ENCODE assay signal across 2 cellular contexts in genomic region chr5:160315968-160316367, GRCh38.
TF ChIP-seq lines count a peak whose summit lies in the region.

No MANE protein-coding gene starts in this region.

TF ChIP-seq in A549, 52 proteins besides CTCF, POLR2A, EP300 and RAD21 (continued from another document):
- TF ChIP-seq USF2 (IDR thresholded peaks at IDR 0.05) (no peak; the same call in 1 of the 2 replicates), MYC (IDR thresholded peaks at IDR 0.05; ENCODE audit: borderline replicate concordance, low read length) (no peak), CHD2 (IDR thresholded peaks at IDR 0.05; ENCODE audit: low read length, partially characterized antibody) (peak; percentile 49), SMC3 (IDR thresholded peaks at IDR 0.05) (0 out of 3 replicates have a peak, but pooled peaks have one; percentile 18), PBX3 (IDR thresholded peaks at IDR 0.05) (no peak), GATA3 (IDR thresholded peaks at IDR 0.05; ENCODE audit: borderline replicate concordance) (peak; percentile 69; the same call in 1 of the 2 replicates), RNF2 (IDR thresholded peaks at IDR 0.05; ENCODE audit: borderline replicate concordance, low read depth) (no peak), CEBPB (IDR thresholded peaks at IDR 0.05) (peak; percentile 81 to 89), ATOH8 (CRISPR knock-in tag; IDR thresholded peaks at IDR 0.05; ENCODE audit: low read depth) (no peak), E2F6 (IDR thresholded peaks at IDR 0.05; ENCODE audit: borderline replicate concordance, low read depth) (peak; percentile 36; the same call in 1 of the 2 replicates), FOSL2 (IDR thresholded peaks at IDR 0.05) (peak; percentile 85), FOSL2 (CRISPR knock-in tag; IDR thresholded peaks at IDR 0.05) (peak; percentile 92), KDM1A (IDR thresholded peaks at IDR 0.05; ENCODE audit: low read depth) (no peak), RFX5 (IDR thresholded peaks at IDR 0.05) (peak; percentile 39; the same call in 1 of the 2 replicates), NR3C1 (IDR thresholded peaks at IDR 0.05) (no peak), NPAS2 (CRISPR knock-in tag; IDR thresholded peaks at IDR 0.05; ENCODE audit: borderline replicate concordance) (no peak), CBX2 (IDR thresholded peaks at IDR 0.05; ENCODE audit: borderline replicate concordance, low read depth) (no peak), HES2 (IDR thresholded peaks at IDR 0.05) (peak; percentile 58), EHF (CRISPR knock-in tag; IDR thresholded peaks at IDR 0.05) (no peak), CHD4 (IDR thresholded peaks at IDR 0.05; ENCODE audit: borderline replicate concordance) (no peak), RCOR1 (IDR thresholded peaks at IDR 0.05; ENCODE audit: low read depth, low read length) (no peak), JUNB (IDR thresholded peaks at IDR 0.05) (peak; percentile 81), NFE2L2 (conservative IDR thresholded peaks at IDR 0.05; ENCODE audit: low read length) (peak; percentile 100), BCL3 (IDR thresholded peaks at IDR 0.05) (0 out of 3 replicates have a peak, but pooled peaks have one; percentile 37), CBX8 (IDR thresholded peaks at IDR 0.05) (no peak), FOXS1 (CRISPR knock-in tag; IDR thresholded peaks at IDR 0.05) (no peak), FOSB (CRISPR knock-in tag; IDR thresholded peaks at IDR 0.05) (no peak), JUN (IDR thresholded peaks at IDR 0.05) (peak; percentile 76 to 95; a peak in 3 of 5 replicates)

TF ChIP-seq in HCT116, 20 proteins besides CTCF, POLR2A, EP300 and RAD21:
- TF ChIP-seq REST (IDR thresholded peaks at IDR 0.05; ENCODE audit: low read depth) (no peak), ZNF274 (IDR thresholded peaks at IDR 0.05; ENCODE audit: low read depth, low read length) (no peak), YY1 (IDR thresholded peaks at IDR 0.05; ENCODE audit: extremely low read depth, insufficient replicate concordance, low read depth, low read length) (no peak), ATF3 (IDR thresholded peaks at IDR 0.05) (no peak), FOSL1 (IDR thresholded peaks at IDR 0.05; ENCODE audit: low read depth) (peak; percentile 75), SP1 (IDR thresholded peaks at IDR 0.05; ENCODE audit: low read depth) (peak; percentile 50), ZBTB33 (IDR thresholded peaks at IDR 0.05; ENCODE audit: extremely low read depth, insufficient replicate concordance, low read length) (no peak), SRF (IDR thresholded peaks at IDR 0.05; ENCODE audit: low read depth) (no peak), CEBPB (IDR thresholded peaks at IDR 0.05; ENCODE audit: low read depth) (peak; percentile 70), CBX3 (IDR thresholded peaks at IDR 0.05; ENCODE audit: low read depth) (peak; percentile 45; the same call in 1 of the 2 replicates), MAX (IDR thresholded peaks at IDR 0.05) (0 out of 2 replicates have a peak, but pooled peaks have one; percentile 26), JUND (IDR thresholded peaks at IDR 0.05) (peak; percentile 79), ZFX (IDR thresholded peaks at IDR 0.05) (no peak)
